13 cellular contexts compared by ENCODE assay signal in the genomic region with DNA sequence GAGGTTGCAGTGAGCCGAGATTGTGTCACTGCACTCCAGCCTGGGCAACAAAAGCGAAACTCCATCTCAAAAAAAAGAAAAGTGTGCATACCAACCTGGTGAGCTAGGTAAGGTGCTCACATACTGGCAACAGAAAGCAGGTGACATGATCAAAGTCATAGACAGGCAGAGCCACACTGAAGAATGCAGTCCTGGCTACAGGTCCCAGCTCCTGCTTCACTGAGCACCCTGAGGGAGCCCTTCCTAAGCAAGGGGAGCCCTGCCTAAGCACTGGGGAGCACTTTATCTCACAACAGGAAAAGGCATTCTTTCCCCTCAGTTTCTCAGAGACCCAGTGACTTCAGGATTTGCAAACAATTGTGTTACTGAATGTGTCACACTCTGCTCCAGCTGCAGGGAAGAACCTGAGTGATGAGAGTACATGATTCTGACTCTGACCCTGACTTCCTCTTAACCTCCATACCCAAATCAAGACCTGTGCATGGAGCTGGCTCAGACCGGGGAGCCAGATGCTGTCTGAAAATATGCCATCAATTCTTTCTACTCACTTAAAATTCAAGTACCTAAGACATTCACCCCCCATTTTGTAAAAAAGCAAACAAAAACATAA. TPM values are rescaled to one million over a fixed set of nuclear protein-coding genes. Genes with fewer than 3 reads are reported as not detected.
A peak's percentile ranks its signal among the peaks of the same experiment; 100 is the strongest.
DNase-seq lines count a peak whose midpoint lies in the region; ATAC-seq and TF ChIP-seq lines count a peak whose summit lies in the region.
"Had no signal": no experiment of that assay in that cellular context is flagged by ENCODE, and none has a peak within 500 bp of the region (broad histone marks: within the 10 kb centered on the region; RNA-seq: fewer than 3 reads in every experiment).

No MANE protein-coding gene starts in this region.

- ATAC-seq in HCT116 (peak; percentile 46), memory B cell (ENCODE audit: low read depth) (peak; percentile 49), GM18520 (IDR thresholded peaks at IDR 0.05; ENCODE audit: unreplicated experiment) (no peak)

- H3K4me3 Mint-ChIP-seq in CD14-positive monocyte = no peak overlapping the region
- no peak overlapping the region for H3K4me3 Mint-ChIP-seq in memory B cell
- H3K4me3 Mint-ChIP-seq: neural crest cell had no signal

- TF ChIP-seq CTCF in CD14-positive monocyte (IDR thresholded peaks at IDR 0.05) (no peak), HCT116 (IDR thresholded peaks at IDR 0.05 in 2 of 3, conservative IDR thresholded peaks at IDR 0.05 in 1 of 3; ENCODE audit: borderline replicate concordance in 1 of 3, insufficient read depth in 1 of 3, low read depth in 2 of 3, low read length in 2 of 3) (no peak), adrenal gland (IDR thresholded peaks at IDR 0.05) (no peak)

- no peak for DNase-seq in CD14-positive monocyte (ENCODE audit: low spot score)
- no peak for DNase-seq in HCT116 (ENCODE audit: low read depth, low spot score)
- peak in 3 of 7 donors; percentile 33 to 58 (median 46) for DNase-seq in adrenal gland
- no peak for DNase-seq in memory B cell (ENCODE audit: low spot score in 2 of 2)
- DNase-seq in A172 (ENCODE audit: low spot score) = no peak
- DNase-seq in SK-N-DZ (ENCODE audit: low spot score) = no peak
- DNase-seq in caudate nucleus (lab: John Stamatoyannopoulos, UW) = no peak
- DNase-seq: SHP77; stimulated activated CD4-positive, alpha-beta T cell treated with anti-CD3 and anti-CD28 coated beads, Interleukin-4, amount 100 ng/mL, for 4 hours had no signal

- RAD21 ChIA-PET in HCT116 (lab: Charles Lee; ENCODE audit: low non-redundant PET in 1 of 2, low total read pairs in 2 of 2, uncharacterized antibody in 2 of 2, unreplicated experiment in 2 of 2) = no interaction called here

- no peaks in the 10 kb centered on the region for H3K9me2 ChIP-seq in HCT116 (ENCODE audit: insufficient read depth)

- H3K9ac ChIP-seq in HCT116 (ENCODE audit: low read length) = no peak overlapping the region

- H3K4me3 ChIP-seq in HCT116 (replicated peaks in 1 of 2; ENCODE audit: low read depth in 1 of 2, low read length in 2 of 2) = no peak overlapping the region
- H3K4me3 ChIP-seq in adrenal gland = no peak overlapping the region
- H3K4me3 ChIP-seq: tibial nerve had no signal

- H3K27me3 ChIP-seq in HCT116 (ENCODE audit: insufficient read depth, low read length) (no peaks in the 10 kb centered on the region), adrenal gland (no peaks in the 10 kb centered on the region)
- H3K27me3 ChIP-seq: tibial nerve had no signal

- H3K9me3 ChIP-seq in HCT116 (ENCODE audit: control insufficient read depth in 1 of 2, insufficient read depth in 1 of 2, low read depth in 1 of 2, low read length in 2 of 2) = no peaks in the 10 kb centered on the region
- H3K9me3 ChIP-seq in adrenal gland (replicated peaks in 1 of 3) = no peaks in the 10 kb centered on the region
- H3K9me3 ChIP-seq: tibial nerve had no signal

- H4K20me1 ChIP-seq in HCT116 (ENCODE audit: insufficient read depth) = peaks cover 74% of the 10 kb centered on the region

- H3K27me3 Mint-ChIP-seq in CD14-positive monocyte (ENCODE audit: low read depth in 3 of 3) (no peaks in the 10 kb centered on the region), memory B cell (no peaks in the 10 kb centered on the region)

- no TSS peak for BruUV-seq in HCT116 (replicated peaks; lab: Mats Ljungman, UMichigan)

- 56 to 64% (median 61%) methylated on average over 3 of the region's 3 CpGs for WGBS in adrenal gland, 4 donors

- peaks cover 2 to 7% of the 10 kb centered on the region in 2 donors for H3K36me3 Mint-ChIP-seq in CD14-positive monocyte
- H3K36me3 Mint-ChIP-seq in memory B cell = no peaks in the 10 kb centered on the region

- H3K9me3 Mint-ChIP-seq in CD14-positive monocyte (no peaks in the 10 kb centered on the region), memory B cell (no peaks in the 10 kb centered on the region)
- H3K9me3 Mint-ChIP-seq: neural crest cell had no signal

- no peak overlapping the region for H2AFZ ChIP-seq in HCT116 (ENCODE audit: low read depth, low read length, poor library complexity, severe bottlenecking)

- CTCF ChIA-PET in HCT116 (lab: Charles Lee) = no interaction called here

- peak overlapping the region in 6 of 7 donors; percentile 11 to 79 (median 48) for H3K27ac Mint-ChIP-seq in CD14-positive monocyte
- H3K27ac Mint-ChIP-seq in memory B cell = no peak overlapping the region

- H3K27ac ChIP-seq in HCT116 (ENCODE audit: low read depth, low read length) (no peak overlapping the region), adrenal gland (peak overlapping the region in 3 of 5 donors; percentile 33 to 38 (median 33)), caudate nucleus (ENCODE audit: low read depth, low read length) (no peak overlapping the region)
- H3K27ac ChIP-seq: HL-60, tibial nerve had no signal

- TF ChIP-seq POLR2A in HCT116 (IDR thresholded peaks at IDR 0.05; ENCODE audit: borderline replicate concordance, extremely low read depth, insufficient read depth, insufficient read length) = no peak
- no peak for TF ChIP-seq POLR2A in adrenal gland (IDR thresholded peaks at IDR 0.05)

- peak overlapping the region; percentile 10 for H3K4me2 ChIP-seq in HCT116 (ENCODE audit: low read length)

- H3K4me1 ChIP-seq in HCT116 (ENCODE audit: control insufficient read depth in 1 of 2, insufficient read depth in 2 of 2, low read length in 2 of 2) = peaks cover 23 to 76% of the 10 kb centered on the region in 2 experiments
- peaks cover 21 to 67% of the 10 kb centered on the region in 2 donors for H3K4me1 ChIP-seq in adrenal gland (replicated peaks in 1 of 2)

- H3K4me1 Mint-ChIP-seq in CD14-positive monocyte (peaks cover 69% of the 10 kb centered on the region), memory B cell (peaks cover 34% of the 10 kb centered on the region)

- H3K79me2 ChIP-seq in HCT116 (ENCODE audit: insufficient read depth, low read length) = peaks cover 99% of the 10 kb centered on the region

- intact Hi-C loops in CD14-positive monocyte (cut with micrococcal nuclease) = no loop called here
- intact Hi-C loops in HCT116 (cut with micrococcal nuclease) = no loop called here
- intact Hi-C loops in adrenal gland (cut with DNase I) = no loop called here

- POLR2A ChIA-PET in HCT116 (lab: Charles Lee) = no interaction called here

- no peak for TF ChIP-seq RAD21 in HCT116 (IDR thresholded peaks at IDR 0.05; ENCODE audit: low read depth)

- no peaks in the 10 kb centered on the region for H3K36me3 ChIP-seq in HCT116 (ENCODE audit: control insufficient read depth in 1 of 2, insufficient read depth in 2 of 2, low read length in 2 of 2)
- H3K36me3 ChIP-seq in adrenal gland (replicated peaks in 1 of 2) = no peaks in the 10 kb centered on the region
- H3K36me3 ChIP-seq: tibial nerve had no signal

TF ChIP-seq in HCT116, 20 proteins besides CTCF, POLR2A, EP300 and RAD21:
- TF ChIP-seq SIN3A (IDR thresholded peaks at IDR 0.05; ENCODE audit: low read depth) (no peak), EZH2phosphoT487 (IDR thresholded peaks at IDR 0.05; ENCODE audit: borderline replicate concordance) (no peak), REST (IDR thresholded peaks at IDR 0.05; ENCODE audit: low read depth) (no peak), SRF (IDR thresholded peaks at IDR 0.05; ENCODE audit: low read depth) (no peak)

RNA-seq across cellular contexts. Expression of gene ANKRD11, which starts 40.5 kb away (rescaled TPM):
- 1 to 10 TPM; 3.2 to 5.4 TPM for polyA plus RNA-seq in CD14-positive monocyte
- 266 TPM for total RNA-seq in HCT116 (2021; ENCODE audit: unreplicated experiment)
- 192 and 225 TPM in 2 replicates for polyA plus RNA-seq in HCT116 (2012)
- 100 to 1,000 TPM in 3 of 8 donors, 10 to 100 TPM in 5; 57.0 to 127 (median 90.7) TPM for total RNA-seq in adrenal gland
- polyA plus RNA-seq in adrenal gland = 100 to 1,000 TPM in 1 of 3 donors, 10 to 100 TPM in 2; 56.3 to 125 (median 76.6) TPM
- 48.3 and 61.6 TPM in 2 replicates for total RNA-seq in A172 (2014; rRNA removed; shearing (Covaris generic))
- polyA plus RNA-seq in SK-N-DZ (2014; cell fraction: cytosol; rRNA removed) = 47.7 and 51.2 TPM in 2 replicates
- polyA plus RNA-seq in SK-N-DZ (2014; cell fraction: nucleus; rRNA removed) = 95.8 and 176 TPM in 2 replicates

RNA-seq across cellular contexts. Expression of gene SPG7, which starts 58.4 kb away (rescaled TPM):
- polyA plus RNA-seq in CD14-positive monocyte = 10 to 100 TPM; 30.3 to 34.4 TPM
- 116 TPM for total RNA-seq in HCT116 (2021; ENCODE audit: unreplicated experiment)
- 79.4 and 81.2 TPM in 2 replicates for polyA plus RNA-seq in HCT116 (2012)
- 100 to 1,000 TPM in 7 of 8 donors, 10 to 100 TPM in 1; 91.0 to 246 (median 134) TPM for total RNA-seq in adrenal gland
- polyA plus RNA-seq in adrenal gland = 100 to 1,000 TPM in 2 of 3 donors, 10 to 100 TPM in 1; 57.1 to 250 (median 247) TPM
- total RNA-seq in A172 (2014; rRNA removed; shearing (Covaris generic)) = 171 and 208 TPM in 2 replicates
- polyA plus RNA-seq in SK-N-DZ (2014; cell fraction: cytosol; rRNA removed) = 297 and 335 TPM in 2 replicates
- polyA plus RNA-seq in SK-N-DZ (2014; cell fraction: nucleus; rRNA removed) = 713 and 807 TPM in 2 replicates

Comparison
In these comparisons a context has a peak if more than half of its experiments do, and no peak if none do; other contexts are left out.
1. H3K27ac ChIP-seq: peak in adrenal gland (3 of 5); none in HCT116 (single experiment) and caudate nucleus (single experiment).